9 cellular contexts compared by ENCODE assay signal in the genomic region with DNA sequence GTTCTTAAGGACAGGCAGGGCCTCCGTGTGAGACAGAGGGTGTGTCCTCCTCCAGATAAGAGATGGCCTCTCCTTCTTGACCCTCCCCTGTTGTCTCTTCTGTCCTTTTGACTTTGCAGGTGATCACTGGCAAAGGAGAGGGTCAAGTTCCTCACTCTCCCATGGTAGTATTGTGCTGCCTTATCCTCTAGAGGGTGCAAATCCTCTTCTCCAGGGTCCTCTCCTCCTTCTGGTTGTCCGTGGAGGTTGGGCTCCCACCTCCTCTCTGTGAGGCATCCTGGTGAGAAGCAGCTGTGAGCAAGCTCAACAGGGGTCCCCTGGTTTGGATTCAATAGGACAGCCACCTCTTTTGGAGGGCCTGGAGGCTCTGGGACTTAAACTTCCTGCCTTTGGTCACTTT. TPM values are rescaled to one million over a fixed set of nuclear protein-coding genes. Genes with fewer than 3 reads are reported as not detected.
DNase-seq lines count a peak whose midpoint lies in the region; ATAC-seq and TF ChIP-seq lines count a peak whose summit lies in the region.
"Had no signal": no experiment of that assay in that cellular context is flagged by ENCODE, and none has a peak within 500 bp of the region (broad histone marks: within the 10 kb centered on the region; RNA-seq: fewer than 3 reads in every experiment).

No MANE protein-coding gene starts in this region.

- H3K36me3 Mint-ChIP-seq in endodermal cell (ENCODE audit: low read depth): peaks cover 6% of the 10 kb centered on the region

- H3K27me3 ChIP-seq in endodermal cell (ENCODE audit: control insufficient read depth, insufficient read depth, low read length, poor library complexity, severe bottlenecking): no peaks in the 10 kb centered on the region
- H3K27me3 ChIP-seq in heart right ventricle: no peaks in the 10 kb centered on the region
- H3K27me3 ChIP-seq in MG63: no peaks in the 10 kb centered on the region

- CTCF ChIA-PET in AG04449 (lab: Yijun Ruan, JAX): interaction anchor here (1.1 to 1.5 kb wide), 2 partner anchors 68 kb away, joined by 4 to 5 read pairs; no protein-coding TSS in a partner anchor

- H3K9me3 ChIP-seq in endodermal cell (ENCODE audit: control insufficient read depth, low read length): no peaks in the 10 kb centered on the region
- H3K9me3 ChIP-seq in heart right ventricle: peaks cover 0 to under 1% (median 0%) of the 10 kb centered on the region in 11 donors
- no peaks in the 10 kb centered on the region for H3K9me3 ChIP-seq in MG63

- H3K4me1 Mint-ChIP-seq in endodermal cell: no peaks in the 10 kb centered on the region

- H3K9me3 Mint-ChIP-seq in endodermal cell: peaks cover 76% of the 10 kb centered on the region

- H3K27ac ChIP-seq in endodermal cell (ENCODE audit: low read depth, low read length): no peak overlapping the region
- no peak overlapping the region for H3K27ac ChIP-seq in heart right ventricle

- H3K4me3 ChIP-seq in AG04449 (ENCODE audit: low read depth, low read length) (no peak overlapping the region), endodermal cell (ENCODE audit: low read length) (no peak overlapping the region), heart right ventricle (no peak overlapping the region), MG63 (no peak overlapping the region)

- ATAC-seq in heart right ventricle (no peak), GM21737 (IDR thresholded peaks at IDR 0.05; ENCODE audit: unreplicated experiment) (no peak)

- H3K4me1 ChIP-seq in endodermal cell (ENCODE audit: control insufficient read depth, insufficient read depth, low read length) (peaks cover 2% of the 10 kb centered on the region), heart right ventricle (no peaks in the 10 kb centered on the region)

- intact Hi-C loops in heart right ventricle (cut with DNase I): no loop called here

- 11% methylated on average over 2 of the region's 2 CpGs; no CpG with 5 or more reads in 1 of the 2 experiments for WGBS in endodermal cell (ENCODE audit: insufficient coverage in 1 of 2, insufficient read length in 1 of 2), 2 experiments
- 8 to 18% methylated on average over 2 of the region's 2 CpGs for WGBS in heart right ventricle, 2 donors

- H3K36me3 ChIP-seq in endodermal cell (ENCODE audit: control insufficient read depth, insufficient read depth, low read length) (no peaks in the 10 kb centered on the region), heart right ventricle (no peaks in the 10 kb centered on the region), MG63 (no peaks in the 10 kb centered on the region)

- POLR2A ChIA-PET in AG04449 (lab: Yijun Ruan, JAX): no interaction called here

- no peak overlapping the region for H3K4me3 Mint-ChIP-seq in endodermal cell

- H3K27me3 Mint-ChIP-seq in endodermal cell (ENCODE audit: insufficient read depth): no peaks in the 10 kb centered on the region

- no peak overlapping the region for H3K27ac Mint-ChIP-seq in endodermal cell

- TF ChIP-seq CTCF in AG04449 (IDR thresholded peaks at IDR 0.05; ENCODE audit: insufficient read depth, low read length, missing control alignments) (peak; percentile 8), GM10266 (IDR thresholded peaks at IDR 0.05; ENCODE audit: control insufficient read depth, insufficient read depth, low read depth, missing control alignments) (peak; percentile 27), endodermal cell (conservative IDR thresholded peaks at IDR 0.05) (peak; percentile 67), heart right ventricle (IDR thresholded peaks at IDR 0.05) (peak in 1 of 9 donors; percentile 25)

- DNase-seq in AG04449 (ENCODE audit: low read depth, low spot score): no peak
- DNase-seq in GM10266 (ENCODE audit: extremely low spot score): peak; percentile 16
- peak; percentile 67 for DNase-seq in OCI-M1 (lab: John Stamatoyannopoulos, UW)
- DNase-seq in endodermal cell: peak; percentile 61
- no peak for DNase-seq in ureter (ENCODE audit: low spot score)
- no peak for DNase-seq in heart right ventricle
- no peak for DNase-seq in MG63
- DNase-seq: kidney glomerular epithelial cell had no signal

- H3K9ac ChIP-seq in endodermal cell (ENCODE audit: extremely low read depth, low read length, poor library complexity, severe bottlenecking): no peak overlapping the region

RNA-seq across cellular contexts. Expression of gene ZNF182, which starts 44.8 kb away (rescaled TPM):
- total RNA-seq in endodermal cell (10 to 100 TPM in 1 of 2 donors, 1 to 10 TPM in 1; 5.8 to 10.5 TPM), ureter (7.0 TPM), heart right ventricle (1 to 10 TPM; 2.3 to 4.0 (median 3.1) TPM)
- 6.7 TPM for polyA plus RNA-seq in endodermal cell (2013, experiment 1 of 2)
- polyA plus RNA-seq in endodermal cell (2013, experiment 2 of 2): 6.5 TPM
- 1 to 10 TPM; 1.6 to 4.3 TPM for polyA plus RNA-seq in heart right ventricle
- 1.7 and 3.7 TPM in 2 replicates for total RNA-seq in MG63 (2014; rRNA removed; shearing (Covaris generic); ENCODE audit: low replicate concordance)

RNA-seq across cellular contexts. Expression of gene SPACA5, which starts 47.8 kb away (rescaled TPM):
- total RNA-seq in endodermal cell: not detected
- polyA plus RNA-seq in endodermal cell (2013, experiment 1 of 2): not detected
- not detected for polyA plus RNA-seq in endodermal cell (2013, experiment 2 of 2)
- total RNA-seq in ureter: not detected
- total RNA-seq in heart right ventricle: not detected
- not detected for polyA plus RNA-seq in heart right ventricle
- total RNA-seq in MG63 (2014; rRNA removed; shearing (Covaris generic); ENCODE audit: low replicate concordance): not detected in 2 replicates

Comparison
In these comparisons a context has a peak if more than half of its experiments do, and no peak if none do; other contexts are left out.
1. DNase-seq: peak in GM10266 (single experiment), OCI-M1 (single experiment) and endodermal cell (single experiment); none in AG04449 (single experiment), ureter (single experiment), heart right ventricle (0 of 2) and MG63 (single experiment).